Comparison of ENCODE assay signal across 14 cellular contexts in genomic region chr15:90642464-90643300, GRCh38.
DNase-seq lines count a peak whose midpoint lies in the region; ATAC-seq, FAIRE-seq and TF ChIP-seq lines count a peak whose summit lies in the region.
"Had no signal": no experiment of that assay in that cellular context is flagged by ENCODE, and none has a peak within 500 bp of the region (broad histone marks: within the 10 kb centered on the region; RNA-seq: fewer than 3 reads in every experiment).

No MANE protein-coding gene starts in this region.

- H3K9ac ChIP-seq in KMS-11 (no peak overlapping the region), GM12878 (ENCODE audit: control insufficient read depth, insufficient read depth, low read length) (no peak overlapping the region)
- H3K9ac ChIP-seq: neural progenitor cell had no signal

- POLR2A ChIA-PET in GM12878 (lab: Charles Lee) = interaction anchor here (0.6 kb wide), 1 partner anchor 40 kb away, joined by 3 read pairs; no protein-coding TSS in a partner anchor

- H3K4me1 ChIP-seq in KMS-11 (ENCODE audit: low read depth, poor library complexity, severe bottlenecking) = peaks cover 29% of the 10 kb centered on the region
- H3K4me1 ChIP-seq in GM12878 (ENCODE audit: control insufficient read depth, insufficient read depth, low read length) = peaks cover 2% of the 10 kb centered on the region
- no peaks in the 10 kb centered on the region for H3K4me1 ChIP-seq in osteoblast (ENCODE audit: insufficient read depth, low read length)

- SMC1A ChIA-PET in GM12878 (lab: Charles Lee; ENCODE audit: uncharacterized antibody, unreplicated experiment) = interaction anchor here (0.9 to 2.2 kb wide), 5 partner anchors 18 to 323 kb away, joined by 3 to 7 read pairs (median 3); no protein-coding TSS in a partner anchor

- RAD21 ChIA-PET in GM12878 (lab: Charles Lee; ENCODE audit: unreplicated experiment) = interaction anchor here (0.8 to 1.0 kb wide), 4 partner anchors 56 to 244 kb away, joined by 3 to 4 read pairs (median 3); no protein-coding TSS in a partner anchor

- ATAC-seq in GM12878 (peak; percentile 25; the same call in 1 of the 3 replicates), left lobe of liver (peak; percentile 13), GM21786 (IDR thresholded peaks at IDR 0.05; ENCODE audit: unreplicated experiment) (no peak)
- ATAC-seq: activated naive CD4-positive, alpha-beta T cell treated with anti-CD3 and anti-CD28 coated beads, Interleukin-2, amount 50 U/mL, for 72 hours had no signal

- WGBS in GM12878 (ENCODE audit: insufficient coverage, insufficient replicate concordance, low lambda C conversion rate, missing lambda C conversion rate) = 96% methylated on average over 22 of the region's 30 CpGs

- DNase-seq in SIG-M5 treated with dmso at 0.1 percent for 504 hours (lab: John Stamatoyannopoulos, UW; ENCODE audit: unreplicated experiment) (peak; percentile 37), SIG-M5 (lab: John Stamatoyannopoulos, UW) (no peak), GM12878 (ENCODE audit: low read depth, low spot score) (no peak), left lobe of liver (ENCODE audit: low spot score) (no peak), activated gamma-delta T cell (lab: John Stamatoyannopoulos, UW) (no peak), osteoblast (ENCODE audit: insufficient read length, low spot score, missing footprints) (no peak)
- DNase-seq: activated CD4-positive, alpha-beta T cell treated with anti-CD3 and anti-CD28 coated beads, Interleukin-2, amount 50 U/mL, for 48 hours; NCI-H2081 treated with DMSO at 0.1 percent for 48 hours; T-cell had no signal

- no peaks in the 10 kb centered on the region for H3K27me3 ChIP-seq in KMS-11 (ENCODE audit: insufficient read depth, low read depth)
- H3K27me3 ChIP-seq in GM12878 (replicated peaks in 1 of 2; ENCODE audit: control insufficient read depth in 2 of 2, insufficient read depth in 2 of 2, low read length in 1 of 2) = no peaks in the 10 kb centered on the region
- H3K27me3 ChIP-seq in osteoblast (ENCODE audit: insufficient read depth, low read length) = no peaks in the 10 kb centered on the region
- H3K27me3 ChIP-seq: neural progenitor cell had no signal

- TF ChIP-seq CTCF in KMS-11 (conservative IDR thresholded peaks at IDR 0.05; ENCODE audit: low read depth, low read length) (peak; percentile 13; the same call in 1 of the 2 replicates), GM12878 (IDR thresholded peaks at IDR 0.05 in 2 of 3, conservative IDR thresholded peaks at IDR 0.05 in 1 of 3; ENCODE audit: control insufficient read depth in 2 of 3, extremely low read depth in 1 of 3, insufficient read depth in 1 of 3, low read depth in 3 of 3, low read length in 3 of 3) (peak in 2 of 3 experiments; percentile 5 to 14; a peak in 1 of 6 replicates), osteoblast (IDR thresholded peaks at IDR 0.05; ENCODE audit: extremely low read depth, low read depth, low read length) (no peak)

- no peaks in the 10 kb centered on the region for H3K9me3 ChIP-seq in GM12878 (replicated peaks; ENCODE audit: control insufficient read depth, insufficient read depth, low read length)
- no peaks in the 10 kb centered on the region for H3K9me3 ChIP-seq in osteoblast (ENCODE audit: low read depth, low read length)

- BruUV-seq in GM12878 (replicated peaks; lab: Mats Ljungman, UMichigan) = no TSS peak

- FAIRE-seq in GM12878 (lab: Jason Lieb, UNC) = no peak
- FAIRE-seq: GM12892 had no signal

- H4K20me1 ChIP-seq in KMS-11 (ENCODE audit: insufficient read depth) (no peaks in the 10 kb centered on the region), GM12878 (ENCODE audit: control insufficient read depth, insufficient read depth) (no peaks in the 10 kb centered on the region), osteoblast (ENCODE audit: insufficient read depth, low read length) (peaks cover 8% of the 10 kb centered on the region)

- intact Hi-C loops in GM12878 (cut with micrococcal nuclease; ENCODE audit: unreplicated experiment) = loop anchor here (5.0 kb wide), 1 partner anchor 290 kb away; the partner anchor contains the start of gene HDDC3

- no peak for TF ChIP-seq RAD21 in GM12878 (IDR thresholded peaks at IDR 0.05; ENCODE audit: insufficient read depth, low read depth, low read length)

- peak; percentile 54 for TF ChIP-seq POLR2A in GM12878 (IDR thresholded peaks at IDR 0.05; ENCODE audit: low read depth, low read length)

- H3K4me2 ChIP-seq in KMS-11 (no peak overlapping the region), GM12878 (ENCODE audit: control insufficient read depth, insufficient read depth) (no peak overlapping the region), osteoblast (ENCODE audit: insufficient read depth, low read length) (no peak overlapping the region)
- H3K4me2 ChIP-seq: neural progenitor cell had no signal

- H3K4me3 ChIP-seq in KMS-11 (IDR thresholded peaks at IDR 0.05; ENCODE audit: insufficient read depth, low read depth, low read length) (no peak overlapping the region), GM12878 (no peak overlapping the region), osteoblast (ENCODE audit: insufficient read depth, low read length) (no peak overlapping the region)
- H3K4me3 ChIP-seq: neural progenitor cell had no signal

- no peak for TF ChIP-seq EP300 in GM12878 (IDR thresholded peaks at IDR 0.05; ENCODE audit: borderline replicate concordance in 1 of 2, control insufficient read depth in 1 of 2, low read depth in 2 of 2, low read length in 2 of 2)

- H2AFZ ChIP-seq in KMS-11 (ENCODE audit: low read depth) (no peak overlapping the region), GM12878 (ENCODE audit: control insufficient read depth, low read depth, low read length) (no peak overlapping the region), osteoblast (ENCODE audit: low read length) (no peak overlapping the region)
- H2AFZ ChIP-seq: neural progenitor cell had no signal

- H3K36me3 ChIP-seq in KMS-11 (ENCODE audit: insufficient read depth) (no peaks in the 10 kb centered on the region), GM12878 (ENCODE audit: control insufficient read depth in 2 of 2, insufficient read depth in 2 of 2, low read length in 1 of 2) (peaks cover 9 to 20% of the 10 kb centered on the region in 2 experiments), osteoblast (ENCODE audit: insufficient read depth, low read length) (peaks cover 52% of the 10 kb centered on the region)
- H3K36me3 ChIP-seq: neural progenitor cell had no signal

- in situ Hi-C loops in GM12878 (cut with MboI) = no loop called here

- H3K79me2 ChIP-seq in KMS-11 (ENCODE audit: insufficient read depth, low read depth) (no peaks in the 10 kb centered on the region), GM12878 (ENCODE audit: control insufficient read depth, insufficient read depth, low read length) (no peaks in the 10 kb centered on the region), osteoblast (ENCODE audit: insufficient read depth, low read length) (no peaks in the 10 kb centered on the region)

- CTCF ChIA-PET in GM12878 (lab: Yijun Ruan, JAX) = interaction anchor here (0.8 to 1.9 kb wide), 6 partner anchors 11 to 323 kb away, joined by 3 to 9 read pairs (median 4); no protein-coding TSS in a partner anchor

- H3K27ac ChIP-seq in KMS-11 (no peak overlapping the region), GM12878 (ENCODE audit: control insufficient read depth, insufficient read depth) (no peak overlapping the region), osteoblast (ENCODE audit: low read depth, low read length) (no peak overlapping the region)
- H3K27ac ChIP-seq: neural progenitor cell had no signal

TF ChIP-seq in GM12878, 131 proteins besides CTCF, POLR2A, EP300 and RAD21:
- no peak for TF ChIP-seq ZBED1 (IDR thresholded peaks at IDR 0.05; ENCODE audit: borderline replicate concordance)
- TF ChIP-seq JUNB (IDR thresholded peaks at IDR 0.05) = no peak
- no peak for TF ChIP-seq CHD1 (IDR thresholded peaks at IDR 0.05; ENCODE audit: low read depth, low read length)
- TF ChIP-seq CBFB (IDR thresholded peaks at IDR 0.05; ENCODE audit: low read depth) = no peak
- TF ChIP-seq MEF2A (IDR thresholded peaks at IDR 0.05; ENCODE audit: insufficient read depth, low read depth, low read length) = no peak
- TF ChIP-seq HSF1 (IDR thresholded peaks at IDR 0.05; ENCODE audit: low read depth, low read length) = no peak
- TF ChIP-seq, protein P1, sequence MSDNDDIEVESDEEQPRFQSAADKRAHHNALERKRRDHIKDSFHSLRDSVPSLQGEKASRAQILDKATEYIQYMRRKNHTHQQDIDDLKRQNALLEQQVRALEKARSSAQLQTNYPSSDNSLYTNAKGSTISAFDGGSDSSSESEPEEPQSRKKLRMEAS (IDR thresholded peaks at IDR 0.05; ENCODE audit: low read depth, low read length) = no peak
- no peak for TF ChIP-seq WRNIP1 (IDR thresholded peaks at IDR 0.05; ENCODE audit: borderline replicate concordance, low read depth, low read length)
TF ChIP-seq in GM12878: peak in this region for 0.
